ENCODE assay signal across 25 cellular contexts in the genomic region with DNA sequence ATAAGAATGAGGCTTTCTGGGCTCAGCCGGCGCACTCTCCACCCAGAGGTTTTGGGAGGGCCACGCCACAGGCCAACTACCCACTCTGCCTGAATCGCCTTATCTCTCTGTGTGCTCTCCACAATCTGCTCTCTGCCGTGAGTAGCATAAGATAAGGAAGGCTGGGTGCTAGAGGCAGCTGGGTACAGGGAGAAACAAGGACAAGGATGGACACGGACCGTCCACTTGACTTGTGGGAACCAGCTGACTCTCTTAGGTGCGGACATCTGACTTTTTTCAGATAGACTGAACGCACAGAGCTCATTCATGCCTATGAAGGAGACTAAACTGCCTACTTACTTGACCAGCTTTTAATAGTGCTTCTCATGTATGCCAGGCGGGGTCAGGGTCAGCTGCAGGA. TPM values are rescaled to one million over a fixed set of nuclear protein-coding genes. Genes with fewer than 3 reads are reported as not detected.
DNase-seq lines count a peak whose midpoint lies in the region; ATAC-seq, FAIRE-seq and TF ChIP-seq lines count a peak whose summit lies in the region.
"Had no signal": no experiment of that assay in that cellular context is flagged by ENCODE, and none has a peak within 500 bp of the region (broad histone marks: within the 10 kb centered on the region; RNA-seq: fewer than 3 reads in every experiment).

No MANE protein-coding gene starts in this region.

- H3K4me3 Mint-ChIP-seq in stimulated activated effector memory CD8-positive, alpha-beta T cell treated with anti-CD3 and anti-CD28 coated beads, Interleukin-12 subunit alpha, Interleukin-12 subunit beta, amount 100 ng/mL, for 72 hours, result no peak overlapping the region
- H3K4me3 Mint-ChIP-seq: CD4-positive, alpha-beta memory T cell had no signal

- TF ChIP-seq CTCF in ascending aorta (IDR thresholded peaks at IDR 0.05) (no peak), heart right ventricle (IDR thresholded peaks at IDR 0.05) (peak in 1 of 9 donors; percentile 9), HepG2 (CRISPR knock-in tag; IDR thresholded peaks at IDR 0.05) (no peak), upper lobe of right lung (IDR thresholded peaks at IDR 0.05) (no peak)

- DNase-seq in ascending aorta (ENCODE audit: low spot score in 2 of 2) (no peak), heart right ventricle (no peak), HepG2 (ENCODE audit: low spot score) (no peak), upper lobe of right lung (no peak), putamen (ENCODE audit: low spot score) (no peak)
- no peak for DNase-seq in stimulated activated effector memory CD8-positive, alpha-beta T cell treated with anti-CD3 and anti-CD28 coated beads, Interleukin-12 subunit alpha, Interleukin-12 subunit beta, amount 100 ng/mL, for 72 hours (ENCODE audit: low spot score in 2 of 2)
- DNase-seq: C1 segment of cervical spinal cord; CD4-positive, alpha-beta memory T cell; COR-L47; DMS53; Karpas-422; NCI-H1092; NCI-H1417 treated with DMSO at 0.1 percent for 48 hours; NCI-H1694 treated with DMSO at 0.1 percent for 48 hours; NCI-H2081; NCI-H345; NCI-H510A treated with DMSO at 0.1 percent for 48 hours; NCI-H748 treated with DMSO at 0.1 percent for 48 hours; PC-9; SHP77 had no signal

- H3K4me1 ChIP-seq in ascending aorta, result peaks cover 12 to 20% of the 10 kb centered on the region in 2 donors
- peaks cover 12 to 56% (median 32%) of the 10 kb centered on the region in 9 donors for H3K4me1 ChIP-seq in heart right ventricle
- H3K4me1 ChIP-seq in HepG2 (ENCODE audit: insufficient read depth, low read length), result peaks cover 12% of the 10 kb centered on the region; the same call in 1 of the 2 replicates
- peaks cover 13% of the 10 kb centered on the region for H3K4me1 ChIP-seq in upper lobe of right lung

- H3K9ac ChIP-seq in HepG2 (ENCODE audit: insufficient read depth, low read depth, low read length), result no peak overlapping the region

- peaks cover 28% of the 10 kb centered on the region for H4K20me1 ChIP-seq in HepG2 (ENCODE audit: insufficient read depth, low read length)

- no TSS peak for BruUV-seq in HepG2 (replicated peaks; lab: Mats Ljungman, UMichigan)

- no peak overlapping the region for H3K27ac Mint-ChIP-seq in stimulated activated effector memory CD8-positive, alpha-beta T cell treated with anti-CD3 and anti-CD28 coated beads, Interleukin-12 subunit alpha, Interleukin-12 subunit beta, amount 100 ng/mL, for 72 hours
- H3K27ac Mint-ChIP-seq: CD4-positive, alpha-beta memory T cell had no signal

- H3K36me3 Mint-ChIP-seq in stimulated activated effector memory CD8-positive, alpha-beta T cell treated with anti-CD3 and anti-CD28 coated beads, Interleukin-12 subunit alpha, Interleukin-12 subunit beta, amount 100 ng/mL, for 72 hours, result no peaks in the 10 kb centered on the region
- H3K36me3 Mint-ChIP-seq: CD4-positive, alpha-beta memory T cell had no signal

- H3K36me3 ChIP-seq in ascending aorta (no peaks in the 10 kb centered on the region), heart right ventricle (no peaks in the 10 kb centered on the region), HepG2 (replicated peaks in 1 of 2; ENCODE audit: control insufficient read depth in 1 of 2, insufficient read depth in 2 of 2, low read length in 2 of 2) (peaks cover 7 to 33% of the 10 kb centered on the region in 2 experiments), upper lobe of right lung (no peaks in the 10 kb centered on the region)

- H3K4me3 ChIP-seq in ascending aorta (no peak overlapping the region), heart right ventricle (no peak overlapping the region), HepG2 (replicated peaks in 1 of 3; ENCODE audit: insufficient read depth in 1 of 3, low read depth in 2 of 3, low read length in 3 of 3) (no peak overlapping the region), upper lobe of right lung (no peak overlapping the region)
- H3K4me3 ChIP-seq: A549, PC-9 had no signal

- H2AFZ ChIP-seq in HepG2 (ENCODE audit: low read length), result no peak overlapping the region
- H2AFZ ChIP-seq: PC-9 had no signal

- no peak for TF ChIP-seq POLR2A in HepG2 (IDR thresholded peaks at IDR 0.05; ENCODE audit: insufficient read depth in 1 of 2, low read depth in 2 of 2, low read length in 2 of 2)

- in situ Hi-C loops in HepG2 (cut with HindIII; ENCODE audit: extremely low pct_ligation_motif_present, low pct_unique_long_range_greater_than_20kb), result no loop called here

- H3K9me3 ChIP-seq in ascending aorta (no peaks in the 10 kb centered on the region), heart right ventricle (no peaks in the 10 kb centered on the region), HepG2 (ENCODE audit: low read length) (no peaks in the 10 kb centered on the region), upper lobe of right lung (no peaks in the 10 kb centered on the region)
- H3K9me3 ChIP-seq: A549 had no signal

- CTCF ChIA-PET in HepG2 (lab: Yijun Ruan, JAX; ENCODE audit: low intra/inter-chr PET ratio, low total read pairs), result no interaction called here

- ATAC-seq in heart right ventricle (peak in 7 of 8 donors; percentile 21 to 80 (median 60)), HepG2 (no peak; the same call in 2 of the 3 replicates), upper lobe of right lung (peak; percentile 40), HG02973 (IDR thresholded peaks at IDR 0.05; ENCODE audit: unreplicated experiment) (no peak)
- ATAC-seq in stimulated activated effector memory CD8-positive, alpha-beta T cell treated with anti-CD3 and anti-CD28 coated beads, Interleukin-12 subunit alpha, Interleukin-12 subunit beta, amount 100 ng/mL, for 72 hours, result no peak
- ATAC-seq: A549, HCT116 had no signal

- H3K27me3 ChIP-seq in ascending aorta (no peaks in the 10 kb centered on the region), heart right ventricle (no peaks in the 10 kb centered on the region), HepG2 (ENCODE audit: control insufficient read depth in 1 of 2, insufficient read depth in 2 of 2, low read length in 2 of 2) (no peaks in the 10 kb centered on the region), upper lobe of right lung (no peaks in the 10 kb centered on the region)

- intact Hi-C loops in ascending aorta (cut with DNase I), result no loop called here
- intact Hi-C loops in heart right ventricle (cut with DNase I), result loop anchor here in 2 of 10 donors (5.0 to 10.0 kb wide), 2 partner anchors 53 to 151 kb away; no protein-coding TSS in a partner anchor
- intact Hi-C loops in HepG2 (cut with micrococcal nuclease; ENCODE audit: unreplicated experiment), result no loop called here
- intact Hi-C loops in upper lobe of right lung (cut with DNase I), result no loop called here

- H3K4me2 ChIP-seq in HepG2 (ENCODE audit: low read depth, low read length), result no peak overlapping the region
- H3K4me2 ChIP-seq: A549, PC-9 had no signal

- peaks cover 87% of the 10 kb centered on the region for H3K79me2 ChIP-seq in HepG2 (ENCODE audit: insufficient read depth, low read length)

- H3K27ac ChIP-seq in ascending aorta (peak overlapping the region; percentile 23 to 71), heart right ventricle (peak overlapping the region in 8 of 10 donors; percentile 19 to 56 (median 42)), HepG2 (ENCODE audit: extremely low read length, insufficient read depth, low read length) (no peak overlapping the region), upper lobe of right lung (no peak overlapping the region)
- H3K27ac ChIP-seq: A549, PC-9 had no signal

- FAIRE-seq in HepG2 (lab: Jason Lieb, UNC), result no peak
- FAIRE-seq: A549, GM18507 had no signal

- POLR2A ChIA-PET in HepG2 (lab: Yijun Ruan, JAX), result no interaction called here

- TF ChIP-seq RAD21 in HepG2 (CRISPR knock-in tag; IDR thresholded peaks at IDR 0.05), result no peak

- TF ChIP-seq EP300 in HepG2 (IDR thresholded peaks at IDR 0.05; ENCODE audit: low read depth in 2 of 2, low read length in 2 of 2) (no peak), HepG2 (CRISPR knock-in tag; IDR thresholded peaks at IDR 0.05; ENCODE audit: borderline replicate concordance) (no peak)

- 57 to 63% methylated on average over 10 of the region's 10 CpGs for WGBS in heart right ventricle, 2 donors
- WGBS in HepG2 (ENCODE audit: low lambda C conversion rate), result 95% methylated on average over 10 of the region's 10 CpGs

- no peaks in the 10 kb centered on the region for H3K9me3 Mint-ChIP-seq in stimulated activated effector memory CD8-positive, alpha-beta T cell treated with anti-CD3 and anti-CD28 coated beads, Interleukin-12 subunit alpha, Interleukin-12 subunit beta, amount 100 ng/mL, for 72 hours

- H3K4me1 Mint-ChIP-seq in stimulated activated effector memory CD8-positive, alpha-beta T cell treated with anti-CD3 and anti-CD28 coated beads, Interleukin-12 subunit alpha, Interleukin-12 subunit beta, amount 100 ng/mL, for 72 hours, result no peaks in the 10 kb centered on the region
- H3K4me1 Mint-ChIP-seq: CD4-positive, alpha-beta memory T cell had no signal

TF ChIP-seq in HepG2, 621 proteins besides CTCF, POLR2A, EP300 and RAD21 (continues in another document):
- TF ChIP-seq RFXANK (CRISPR knock-in tag; IDR thresholded peaks at IDR 0.05) (no peak), XBP1 (CRISPR knock-in tag; IDR thresholded peaks at IDR 0.05) (no peak), RBM22 (optimal IDR thresholded peaks at IDR 0.05; ENCODE audit: low read length) (peak; percentile 51)

RNA-seq across cellular contexts. Expression of a gene that starts 14.3 kb away (rescaled TPM):
- 72.6 TPM for total RNA-seq in ascending aorta
- total RNA-seq in heart right ventricle, result 10 to 100 TPM; 33.8 to 48.4 (median 41.2) TPM
- polyA plus RNA-seq in heart right ventricle, result 10 to 100 TPM; 32.1 to 70.1 TPM
- total RNA-seq in HepG2 (2016; rRNA removed; fragmentation: Illumina TruSeq; extraction: Trizol), result 14.8 and 16.8 TPM in 2 replicates
- 22.8 and 25.5 TPM in 2 replicates for total RNA-seq in HepG2 (2016; cell fraction: cytosol; rRNA removed; fragmentation: Illumina TruSeq; extraction: Trizol; ENCODE audit: low read depth)
- 15.0 and 18.3 TPM in 2 replicates for total RNA-seq in HepG2 (2016; cell fraction: insoluble cytoplasmic fraction; rRNA removed; fragmentation: Illumina TruSeq; extraction: Trizol)
- 27.5 and 27.7 TPM in 2 replicates for total RNA-seq in HepG2 (2016; cell fraction: membrane; rRNA removed; fragmentation: Illumina TruSeq; extraction: Trizol)
- 28.5 and 41.7 TPM in 2 replicates for total RNA-seq in HepG2 (2016; cell fraction: nucleus; rRNA removed; fragmentation: Illumina TruSeq; extraction: Trizol)
- polyA plus RNA-seq in HepG2 (2011; rRNA removed), result 37.5 and 48.9 TPM in 2 replicates
- polyA plus RNA-seq in HepG2 (2011; cell fraction: cytosol; rRNA removed), result 22.7 and 29.0 TPM in 2 replicates
- 178 and 216 TPM in 2 replicates for polyA plus RNA-seq in HepG2 (2011; cell fraction: nucleus; rRNA removed)
- polyA plus RNA-seq in HepG2 (2012), result 24.2 and 33.9 TPM in 2 replicates
- 23.0 and 27.5 TPM in 2 replicates for polyA plus RNA-seq in HepG2 (2016; cell fraction: cytosol; fragmentation: Illumina TruSeq; extraction: Trizol; ENCODE audit: low read depth)
- 31.5 and 44.8 TPM in 2 replicates for polyA plus RNA-seq in HepG2 (2016; cell fraction: insoluble cytoplasmic fraction; fragmentation: Illumina TruSeq; extraction: Trizol; ENCODE audit: low read depth)
- 52.0 and 66.4 TPM in 2 replicates for polyA plus RNA-seq in HepG2 (2016; cell fraction: membrane; fragmentation: Illumina TruSeq; extraction: Trizol; ENCODE audit: low read depth)
- polyA plus RNA-seq in HepG2 (2016; cell fraction: nucleus; fragmentation: Illumina TruSeq; extraction: Trizol; ENCODE audit: insufficient read depth, low read depth), result 112 and 136 TPM in 2 replicates
- polyA minus RNA-seq in HepG2 (2011; rRNA and poly(A)+ RNA removed; ENCODE audit: low replicate concordance), result 6.3 and 50.0 TPM in 2 replicates
- polyA minus RNA-seq in HepG2 (2011; cell fraction: cytosol; rRNA and poly(A)+ RNA removed), result 39.0 and 60.4 TPM in 2 replicates
- polyA minus RNA-seq in HepG2 (2011; cell fraction: nucleus; rRNA and poly(A)+ RNA removed), result 83.3 and 89.8 TPM in 2 replicates
- 11.4 TPM for total RNA-seq in upper lobe of right lung
- total RNA-seq: G401 had no signal

Comparison
In these comparisons a context has a peak if more than half of its experiments do, and no peak if none do; other contexts are left out.
1. H3K27ac ChIP-seq: peak in ascending aorta (2 of 2) and heart right ventricle (8 of 10); none in HepG2 (single experiment) and upper lobe of right lung (single experiment).
2. ATAC-seq: peak in heart right ventricle (7 of 8) and upper lobe of right lung (single experiment); none in HepG2 (single experiment), stimulated activated effector memory CD8-positive, alpha-beta T cell treated with anti-CD3 and anti-CD28 coated beads, Interleukin-12 subunit alpha, Interleukin-12 subunit beta, amount 100 ng/mL, for 72 hours (single experiment) and HG02973 (single experiment).